In genomic region chr4:26140150-26140898, GRCh38 we compare ENCODE assay signal across 11 cellular contexts.
DNase-seq lines count a peak whose midpoint lies in the region; ATAC-seq and TF ChIP-seq lines count a peak whose summit lies in the region.
"Had no signal": no experiment of that assay in that cellular context is flagged by ENCODE, and none has a peak within 500 bp of the region (broad histone marks: within the 10 kb centered on the region; RNA-seq: fewer than 3 reads in every experiment).

No MANE protein-coding gene starts in this region.

- intact Hi-C loops in left ventricle myocardium inferior (cut with micrococcal nuclease) = no loop called here
- intact Hi-C loops in heart right ventricle (cut with DNase I) = no loop called here
- intact Hi-C loops in activated T-helper 2 cell treated with anti-CD3 and anti-CD28 coated beads, Interferon-gamma antibody, Interleukin-2, Interleukin-4, amounts not matched to agents 10 μg/mL and 5 μg/mL and 100 μg/mL, durations not matched to agents 14 hours and 24 hours and 36 hours (cut with micrococcal nuclease) = loop anchor here (5.0 kb wide), 1 partner anchor 272 kb away; no protein-coding TSS in a partner anchor
- intact Hi-C loops in posterior vena cava (cut with DNase I) = no loop called here

- H3K4me3 ChIP-seq in left ventricle myocardium inferior (no peak overlapping the region), heart right ventricle (no peak overlapping the region), kidney epithelial cell (ENCODE audit: low read depth, low read length) (no peak overlapping the region)

- TF ChIP-seq CTCF in left ventricle myocardium inferior (IDR thresholded peaks at IDR 0.05; ENCODE audit: borderline replicate concordance) = no peak
- no peak for TF ChIP-seq CTCF in heart right ventricle (IDR thresholded peaks at IDR 0.05)
- TF ChIP-seq CTCF in kidney epithelial cell (IDR thresholded peaks at IDR 0.05; ENCODE audit: insufficient read depth, low read length, poor library complexity, severe bottlenecking) = no peak

- H3K4me3 Mint-ChIP-seq in activated T-helper 2 cell treated with anti-CD3 and anti-CD28 coated beads, Interferon-gamma antibody, Interleukin-2, Interleukin-4, amounts not matched to agents 10 μg/mL and 5 μg/mL and 100 μg/mL, durations not matched to agents 14 hours and 24 hours and 36 hours (ENCODE audit: low read depth) = no peak overlapping the region

- H3K27ac ChIP-seq in left ventricle myocardium inferior (replicated peaks) = peak overlapping the region; percentile 57
- H3K27ac ChIP-seq in heart right ventricle = peak overlapping the region in 1 of 10 donors; percentile 70

- no peaks in the 10 kb centered on the region for H3K27me3 Mint-ChIP-seq in activated T-helper 2 cell treated with anti-CD3 and anti-CD28 coated beads, Interferon-gamma antibody, Interleukin-2, Interleukin-4, amounts not matched to agents 10 μg/mL and 5 μg/mL and 100 μg/mL, durations not matched to agents 14 hours and 24 hours and 36 hours (ENCODE audit: low read depth)

- 69 to 81% methylated on average over 8 of the region's 8 CpGs for WGBS in heart right ventricle, 2 donors

- DNase-seq in left ventricle myocardium inferior = no peak
- no peak for DNase-seq in heart right ventricle
- DNase-seq in activated T-helper 2 cell treated with anti-CD3 and anti-CD28 coated beads, Interferon-gamma antibody, Interleukin-2, Interleukin-4, amounts not matched to agents 10 μg/mL and 5 μg/mL and 100 μg/mL, durations not matched to agents 14 hours and 24 hours and 36 hours (ENCODE audit: low spot score) = no peak
- peak; percentile 19 for DNase-seq in kidney epithelial cell (ENCODE audit: low read depth)
- no peak for DNase-seq in posterior vena cava (ENCODE audit: low spot score)
- DNase-seq in NCI-H2227 treated with DMSO at 0.1 percent for 48 hours (lab: John Stamatoyannopoulos, UW) = no peak
- no peak for DNase-seq in erythroblast (lab: John Stamatoyannopoulos, UW)
- DNase-seq: activated gamma-delta T cell treated with Interleukin-2 at 50 U/mL for 16 hours, C1 segment of cervical spinal cord, small intestine had no signal

- peaks cover 6% of the 10 kb centered on the region for H3K9me3 Mint-ChIP-seq in activated T-helper 2 cell treated with anti-CD3 and anti-CD28 coated beads, Interferon-gamma antibody, Interleukin-2, Interleukin-4, amounts not matched to agents 10 μg/mL and 5 μg/mL and 100 μg/mL, durations not matched to agents 14 hours and 24 hours and 36 hours

- H3K27me3 ChIP-seq in left ventricle myocardium inferior (ENCODE audit: low read depth) (no peaks in the 10 kb centered on the region), heart right ventricle (no peaks in the 10 kb centered on the region), kidney epithelial cell (ENCODE audit: control insufficient read depth, insufficient read depth, low read length) (no peaks in the 10 kb centered on the region)

- H3K36me3 ChIP-seq in left ventricle myocardium inferior (no peaks in the 10 kb centered on the region), heart right ventricle (no peaks in the 10 kb centered on the region), kidney epithelial cell (ENCODE audit: control insufficient read depth, insufficient read depth, low read length) (no peaks in the 10 kb centered on the region)

- no peak for TF ChIP-seq POLR2A in erythroblast (IDR thresholded peaks at IDR 0.05; ENCODE audit: low read length)

- peak overlapping the region; percentile 83 for H3K27ac Mint-ChIP-seq in activated T-helper 2 cell treated with anti-CD3 and anti-CD28 coated beads, Interferon-gamma antibody, Interleukin-2, Interleukin-4, amounts not matched to agents 10 μg/mL and 5 μg/mL and 100 μg/mL, durations not matched to agents 14 hours and 24 hours and 36 hours

- H3K36me3 Mint-ChIP-seq in activated T-helper 2 cell treated with anti-CD3 and anti-CD28 coated beads, Interferon-gamma antibody, Interleukin-2, Interleukin-4, amounts not matched to agents 10 μg/mL and 5 μg/mL and 100 μg/mL, durations not matched to agents 14 hours and 24 hours and 36 hours (ENCODE audit: low read depth) = peaks cover 25% of the 10 kb centered on the region

- H3K4me1 Mint-ChIP-seq in activated T-helper 2 cell treated with anti-CD3 and anti-CD28 coated beads, Interferon-gamma antibody, Interleukin-2, Interleukin-4, amounts not matched to agents 10 μg/mL and 5 μg/mL and 100 μg/mL, durations not matched to agents 14 hours and 24 hours and 36 hours (ENCODE audit: low read depth) = peaks cover 71% of the 10 kb centered on the region

- ATAC-seq in heart right ventricle (no peak), HG03469 (IDR thresholded peaks at IDR 0.05; ENCODE audit: unreplicated experiment) (no peak)

- H3K9me3 ChIP-seq in left ventricle myocardium inferior (replicated peaks) (no peaks in the 10 kb centered on the region), heart right ventricle (no peaks in the 10 kb centered on the region)

- H3K4me1 ChIP-seq in left ventricle myocardium inferior (no peaks in the 10 kb centered on the region), heart right ventricle (peaks cover 0 to 43% (median 0%) of the 10 kb centered on the region in 9 donors)
